ENCODE assay signal across 1 cellular context in genomic region chr11:940496-941135, GRCh38.
TF ChIP-seq lines count a peak whose summit lies in the region.

No MANE protein-coding gene starts in this region.

TF ChIP-seq in GM23338, 12 proteins besides CTCF, POLR2A, EP300 and RAD21 (continued from another document):
- TF ChIP-seq ZNF462 (CRISPR knock-in tag; IDR thresholded peaks at IDR 0.05): no peak
- no peak for TF ChIP-seq ZNF331 (CRISPR knock-in tag; IDR thresholded peaks at IDR 0.05; ENCODE audit: low read depth)
TF ChIP-seq in GM23338: peak in this region for 0.
